26 cellular contexts compared by ENCODE assay signal in genomic region chr19:2795827-2796658, GRCh38. TPM values are rescaled to one million over a fixed set of nuclear protein-coding genes. Genes with fewer than 3 reads are reported as not detected.
DNase-seq lines count a peak whose midpoint lies in the region; ATAC-seq and TF ChIP-seq lines count a peak whose summit lies in the region.
"Had no signal": no experiment of that assay in that cellular context is flagged by ENCODE, and none has a peak within 500 bp of the region (broad histone marks: within the 10 kb centered on the region; RNA-seq: fewer than 3 reads in every experiment).

No MANE protein-coding gene starts in this region.

- intact Hi-C loops in naive thymus-derived CD4-positive, alpha-beta T cell (cut with micrococcal nuclease) = no loop called here

- H3K36me3 ChIP-seq in BLaER1 (peaks cover 98% of the 10 kb centered on the region), HEK293 (ENCODE audit: control insufficient read depth in 2 of 2, insufficient read depth in 1 of 2, low read length in 2 of 2) (peaks cover 39 to 96% of the 10 kb centered on the region in 2 experiments)
- peaks cover 0 to 74% (median 0%) of the 10 kb centered on the region in 3 experiments for H3K36me3 ChIP-seq in naive thymus-derived CD4-positive, alpha-beta T cell (ENCODE audit: control insufficient read depth in 2 of 3, insufficient read depth in 3 of 3, low read length in 3 of 3)
- H3K36me3 ChIP-seq: pancreas had no signal

- no peak for TF ChIP-seq CTCF in HEK293 (tag by site-specific recombination; IDR thresholded peaks at IDR 0.05)

- H3K4me1 ChIP-seq in BLaER1 = peaks cover 73% of the 10 kb centered on the region
- H3K4me1 ChIP-seq in HEK293 (ENCODE audit: control insufficient read depth, insufficient read depth, low read length) = no peaks in the 10 kb centered on the region
- H3K4me1 ChIP-seq in naive thymus-derived CD4-positive, alpha-beta T cell (ENCODE audit: control insufficient read depth in 2 of 2, insufficient read depth in 2 of 2, low read length in 2 of 2) = no peaks in the 10 kb centered on the region
- H3K4me1 ChIP-seq: BE2C, HAP-1, pancreas, Peyer's patch had no signal

- peak overlapping the region; percentile 30; the same call in 1 of the 2 replicates for H3K27ac ChIP-seq in BLaER1
- no peak overlapping the region for H3K27ac ChIP-seq in HEK293 (ENCODE audit: extremely low read depth, low read depth, low read length)
- H3K27ac ChIP-seq in naive thymus-derived CD4-positive, alpha-beta T cell (ENCODE audit: low read depth, low read length) = no peak overlapping the region
- H3K27ac ChIP-seq: pancreas, Peyer's patch, right lobe of liver, thyroid gland had no signal

- H3K4me1 Mint-ChIP-seq in naive thymus-derived CD4-positive, alpha-beta T cell = peaks cover 0 to 3% (median 0%) of the 10 kb centered on the region in 7 donors
- H3K4me1 Mint-ChIP-seq: nephron had no signal

- peaks cover 41% of the 10 kb centered on the region for H4K20me1 ChIP-seq in BLaER1

- no peak overlapping the region for H3K4me2 ChIP-seq in BLaER1

- no peaks in the 10 kb centered on the region for H3K27me3 ChIP-seq in BLaER1
- no peaks in the 10 kb centered on the region for H3K27me3 ChIP-seq in naive thymus-derived CD4-positive, alpha-beta T cell (ENCODE audit: control insufficient read depth in 2 of 2, insufficient read depth in 2 of 2, low read length in 2 of 2)
- H3K27me3 ChIP-seq: BE2C, dorsolateral prefrontal cortex, pancreas, Peyer's patch, right lobe of liver, thyroid gland had no signal

- ATAC-seq in left lobe of liver (peak; percentile 16), HG02981 (IDR thresholded peaks at IDR 0.05; ENCODE audit: unreplicated experiment) (no peak), HG03342 (IDR thresholded peaks at IDR 0.05; ENCODE audit: unreplicated experiment) (no peak)
- no peak for ATAC-seq in naive thymus-derived CD4-positive, alpha-beta T cell
- ATAC-seq: pancreas had no signal

- H3K9ac ChIP-seq in BLaER1 = no peak overlapping the region

- no peak overlapping the region for H3K4me3 Mint-ChIP-seq in naive thymus-derived CD4-positive, alpha-beta T cell
- H3K4me3 Mint-ChIP-seq: nephron had no signal

- H3K9me3 ChIP-seq in BLaER1 = no peaks in the 10 kb centered on the region
- H3K9me3 ChIP-seq in HEK293 (ENCODE audit: control insufficient read depth, insufficient read depth, low read depth, low read length) = no peaks in the 10 kb centered on the region
- H3K9me3 ChIP-seq in naive thymus-derived CD4-positive, alpha-beta T cell (ENCODE audit: control insufficient read depth in 2 of 3, low read length in 3 of 3) = no peaks in the 10 kb centered on the region
- H3K9me3 ChIP-seq: BE2C, HAP-1, pancreas, Peyer's patch, right lobe of liver, thyroid gland had no signal

- POLR2A ChIA-PET in HEK293 (lab: Yijun Ruan, JAX) = interaction anchor here (0.8 kb wide), 1 partner anchor 11 kb away, joined by 3 read pairs; the partner anchor contains the start of gene THOP1
- POLR2A ChIA-PET in naive thymus-derived CD4-positive, alpha-beta T cell (lab: Charles Lee) = interaction anchor here (0.7 kb wide), 1 partner anchor 741 kb away, joined by 3 read pairs; no protein-coding TSS in a partner anchor

- CTCF ChIA-PET in HEK293 (lab: Yijun Ruan, JAX) = interaction anchor here (0.6 to 1.9 kb wide), 2 partner anchors 23 to 203 kb away, joined by 3 to 6 read pairs; partner anchors contain the start of gene ZNF554
- CTCF ChIA-PET in naive thymus-derived CD4-positive, alpha-beta T cell (lab: Charles Lee) = no interaction called here

- H3K4me3 ChIP-seq in BLaER1 (no peak overlapping the region), HEK293 (ENCODE audit: low read depth, low read length) (no peak overlapping the region)
- no peak overlapping the region for H3K4me3 ChIP-seq in naive thymus-derived CD4-positive, alpha-beta T cell (ENCODE audit: low read length)
- H3K4me3 ChIP-seq: dorsolateral prefrontal cortex, HAP-1, pancreas, Peyer's patch, right lobe of liver, thyroid gland had no signal

- no peaks in the 10 kb centered on the region for H3K9me3 Mint-ChIP-seq in naive thymus-derived CD4-positive, alpha-beta T cell
- H3K9me3 Mint-ChIP-seq: nephron had no signal

- DNase-seq in left lobe of liver (ENCODE audit: low spot score) = no peak
- DNase-seq in naive thymus-derived CD4-positive, alpha-beta T cell = no peak
- DNase-seq: activated CD8-positive, alpha-beta memory T cell treated with anti-CD3 and anti-CD28 coated beads for 24 hours; activated gamma-delta T cell; activated T-cell treated with anti-CD3 and anti-CD28 coated beads, Interleukin-2, amount 50 U/mL, for 1 hour; BE2C; DMS79 treated with DMSO at 0.1 percent for 48 hours; dorsolateral prefrontal cortex; glutamatergic neuron; midbrain; NCI-H1092; NCI-H187 treated with DMSO at 0.1 percent for 48 hours; NCI-H524 treated with DMSO at 0.1 percent for 48 hours; pancreas; Peyer's patch; right lobe of liver; stimulated activated CD4-positive, alpha-beta T cell treated with anti-CD3 and anti-CD28 coated beads, Interleukin-12 subunit alpha, Interleukin-12 subunit beta, amount 100 ng/mL, for 4 hours; stimulated activated CD4-positive, alpha-beta T cell treated with anti-CD3 and anti-CD28 coated beads, Interleukin-4, amount 100 ng/mL, for 24 hours; stimulated activated naive CD4-positive, alpha-beta T cell treated with Interleukin-2 at 50 U/mL for 16 hours; thyroid gland had no signal

- no peaks in the 10 kb centered on the region for H3K27me3 Mint-ChIP-seq in naive thymus-derived CD4-positive, alpha-beta T cell

- H3K36me3 Mint-ChIP-seq in naive thymus-derived CD4-positive, alpha-beta T cell = peaks cover 0 to 23% (median 4%) of the 10 kb centered on the region in 5 donors

- peak overlapping the region in 1 of 9 donors; percentile 36 for H3K27ac Mint-ChIP-seq in naive thymus-derived CD4-positive, alpha-beta T cell
- H3K27ac Mint-ChIP-seq: nephron had no signal

TF ChIP-seq in HEK293, 187 proteins besides CTCF, POLR2A, EP300 and RAD21:
- no peak for TF ChIP-seq ZNF610 (tag by site-specific recombination; IDR thresholded peaks at IDR 0.05; ENCODE audit: borderline replicate concordance)
- TF ChIP-seq WT1 (tag by site-specific recombination; IDR thresholded peaks at IDR 0.05) = peak; percentile 57; the same call in 1 of the 2 replicates
- no peak for TF ChIP-seq ZNF324 (tag by site-specific recombination; IDR thresholded peaks at IDR 0.05)
- no peak for TF ChIP-seq AEBP2 (tag by site-specific recombination; IDR thresholded peaks at IDR 0.05; ENCODE audit: borderline replicate concordance)
- no peak for TF ChIP-seq KLF1 (tag by site-specific recombination; IDR thresholded peaks at IDR 0.05)

RNA-seq across cellular contexts. Expression of gene THOP1, which starts 10.7 kb away (rescaled TPM):
- 33.5 TPM for total RNA-seq in left lobe of liver
- 10 to 100 TPM; 26.4 to 98.2 (median 29.7) TPM for total RNA-seq in naive thymus-derived CD4-positive, alpha-beta T cell
- polyA plus RNA-seq in naive thymus-derived CD4-positive, alpha-beta T cell = 10 to 100 TPM; 27.6 to 38.4 TPM

RNA-seq across cellular contexts. Expression of gene SGTA, which starts 13.0 kb away (rescaled TPM):
- total RNA-seq in left lobe of liver = 25.7 TPM
- total RNA-seq in naive thymus-derived CD4-positive, alpha-beta T cell = 10 to 100 TPM; 32.2 to 47.8 (median 37.9) TPM
- 10 to 100 TPM; 25.3 to 40.9 TPM for polyA plus RNA-seq in naive thymus-derived CD4-positive, alpha-beta T cell

RNA-seq across cellular contexts. Expression of gene ZNF554, which starts 23.6 kb away (rescaled TPM):
- 2.8 TPM for total RNA-seq in left lobe of liver
- 1 to 10 TPM; 3.7 to 9.2 (median 5.8) TPM for total RNA-seq in naive thymus-derived CD4-positive, alpha-beta T cell
- 1 to 10 TPM; 3.6 to 7.1 TPM for polyA plus RNA-seq in naive thymus-derived CD4-positive, alpha-beta T cell

RNA-seq across cellular contexts. Expression of gene ZNF555, which starts 45.2 kb away (rescaled TPM):
- 2.0 TPM for total RNA-seq in left lobe of liver
- 1 to 10 TPM; 1.2 to 10.0 (median 2.7) TPM for total RNA-seq in naive thymus-derived CD4-positive, alpha-beta T cell
- polyA plus RNA-seq in naive thymus-derived CD4-positive, alpha-beta T cell = 1 to 10 TPM; 2.4 to 7.1 TPM

RNA-seq across cellular contexts. Expression of gene SLC39A3, which starts 56.2 kb away (rescaled TPM):
- 18.6 TPM for total RNA-seq in left lobe of liver
- 10 to 100 TPM; 10.1 to 28.5 (median 17.8) TPM for total RNA-seq in naive thymus-derived CD4-positive, alpha-beta T cell
- polyA plus RNA-seq in naive thymus-derived CD4-positive, alpha-beta T cell = 10 to 100 TPM; 40.7 to 42.1 TPM
